22 cellular contexts compared by ENCODE assay signal in genomic region chr10:77529050-77529576, GRCh38.
DNase-seq lines count a peak whose midpoint lies in the region; ATAC-seq, FAIRE-seq and TF ChIP-seq lines count a peak whose summit lies in the region.
"Had no signal": no experiment of that assay in that cellular context is flagged by ENCODE, and none has a peak within 500 bp of the region (broad histone marks: within the 10 kb centered on the region; RNA-seq: fewer than 3 reads in every experiment).

No MANE protein-coding gene starts in this region.

- peak overlapping the region; percentile 65 for H4K8ac ChIP-seq in H1 (ENCODE audit: extremely low read depth, insufficient read depth, low read length)

- no peaks in the 10 kb centered on the region for H3K79me1 ChIP-seq in H1 (ENCODE audit: low read depth, low read length)

- H2AK5ac ChIP-seq in H1 (ENCODE audit: low read depth, low read length): no peak overlapping the region

- no peak for ATAC-seq in HG03175 (IDR thresholded peaks at IDR 0.05; ENCODE audit: unreplicated experiment)

- H4K20me1 ChIP-seq in H1 (replicated peaks in 1 of 2; ENCODE audit: control insufficient read depth in 1 of 2, insufficient read depth in 2 of 2, low read length in 2 of 2): no peaks in the 10 kb centered on the region

- no peak overlapping the region for H3K18ac ChIP-seq in H1 (ENCODE audit: extremely low read depth, low read length)

- no peak overlapping the region for H3K4me3 Mint-ChIP-seq in osteocyte (ENCODE audit: unreplicated experiment)
- H3K4me3 Mint-ChIP-seq: CD14-positive monocyte had no signal

- H3K4me1 ChIP-seq in H1 (replicated peaks in 1 of 4; ENCODE audit: control insufficient read depth in 3 of 4, insufficient read depth in 4 of 4, low read length in 3 of 4) (peaks cover 4 to 17% (median 13%) of the 10 kb centered on the region in 4 experiments; a peak in 6 of 7 replicates), right atrium auricular region (peaks cover 0 to 7% of the 10 kb centered on the region in 2 donors)
- H3K4me1 ChIP-seq: Caco-2 had no signal

- no peak overlapping the region for H2BK20ac ChIP-seq in H1 (ENCODE audit: low read length)

- H3K9me3 ChIP-seq in H1 (ENCODE audit: insufficient read depth in 2 of 2, low read depth in 1 of 2, low read length in 1 of 2) (no peaks in the 10 kb centered on the region), right atrium auricular region (no peaks in the 10 kb centered on the region)
- H3K9me3 ChIP-seq: Caco-2 had no signal

- no peaks in the 10 kb centered on the region for H3K36me3 Mint-ChIP-seq in osteocyte (ENCODE audit: unreplicated experiment)
- H3K36me3 Mint-ChIP-seq: CD14-positive monocyte had no signal

- no peak overlapping the region for H4K5ac ChIP-seq in H1 (ENCODE audit: insufficient read length, low read depth, low read length)

- H2BK5ac ChIP-seq in H1 (ENCODE audit: low read depth, low read length): 0 out of 2 replicates have a peak overlapping the region, but pooled peaks have one; percentile 13

- H3K4ac ChIP-seq in H1 (replicated peaks; ENCODE audit: insufficient read length, low read depth, low read length): no peak overlapping the region

- FAIRE-seq in H1 (lab: Jason Lieb, UNC): no peak
- FAIRE-seq: G401.6, GM12891, GM19239, RCC 7860 had no signal

- 63% methylated on average over 3 of the region's 3 CpGs; no CpG with 5 or more reads in 1 of the 2 experiments for WGBS in H1 (ENCODE audit: extremely low coverage in 1 of 2, insufficient coverage in 1 of 2, insufficient read length in 1 of 2, insufficient replicate concordance in 2 of 2, low coverage in 1 of 2, low lambda C conversion rate in 2 of 2, missing lambda C conversion rate in 1 of 2), 2 experiments

- no peak overlapping the region for H2AFZ ChIP-seq in H1 (ENCODE audit: low read length)

- no peak overlapping the region for H3K56ac ChIP-seq in H1 (replicated peaks; ENCODE audit: insufficient read length, low read depth, low read length)

- H3K14ac ChIP-seq in H1 (ENCODE audit: insufficient read length): no peak overlapping the region

- H3K27me3 Mint-ChIP-seq in osteocyte (ENCODE audit: unreplicated experiment): no peaks in the 10 kb centered on the region

- H3K9ac ChIP-seq in H1 (replicated peaks in 1 of 4; ENCODE audit: extremely low read depth in 1 of 4, low read depth in 3 of 4, low read length in 3 of 4): no peak overlapping the region

- CTCF ChIA-PET in H1 (lab: Charles Lee; ENCODE audit: partially characterized antibody): interaction anchor here (1.0 kb wide), 2 partner anchors 42 to 114 kb away, joined by 3 to 6 read pairs; no protein-coding TSS in a partner anchor

- no peak overlapping the region for H2BK120ac ChIP-seq in H1 (replicated peaks; ENCODE audit: low read depth, low read length)

- H3K4me2 ChIP-seq in H1 (ENCODE audit: insufficient read depth in 1 of 2, low read depth in 2 of 2, low read length in 2 of 2): no peak overlapping the region

- peak overlapping the region; percentile 72; the same call in 1 of the 2 replicates for H2BK15ac ChIP-seq in H1 (ENCODE audit: low read length)

- no peak for TF ChIP-seq EP300 in H1 (IDR thresholded peaks at IDR 0.05; ENCODE audit: borderline replicate concordance in 1 of 2, low read depth in 2 of 2, low read length in 2 of 2)

- H3K27me3 ChIP-seq in H1 (replicated peaks in 1 of 4; ENCODE audit: control insufficient read depth in 3 of 4, extremely low read depth in 1 of 4, insufficient read depth in 3 of 4, low read length in 3 of 4) (no peaks in the 10 kb centered on the region), right atrium auricular region (no peaks in the 10 kb centered on the region)

- H4K91ac ChIP-seq in H1 (replicated peaks; ENCODE audit: insufficient read length, low read length): no peak overlapping the region

- peaks cover 95% of the 10 kb centered on the region for H3K4me1 Mint-ChIP-seq in osteocyte (ENCODE audit: unreplicated experiment)

- no peak overlapping the region for H3K23ac ChIP-seq in H1 (ENCODE audit: insufficient read length)

- H3K4me3 ChIP-seq in H1 (ENCODE audit: extremely low read depth in 1 of 4, insufficient read depth in 2 of 4, low read depth in 3 of 4, low read length in 4 of 4): no peak overlapping the region
- H3K4me3 ChIP-seq in right atrium auricular region: no peak overlapping the region

- H3K23me2 ChIP-seq in H1 (ENCODE audit: low read depth, low read length): no peaks in the 10 kb centered on the region; the same call in 1 of the 2 replicates

- peak overlapping the region; percentile 40 for H3K27ac Mint-ChIP-seq in osteocyte (ENCODE audit: unreplicated experiment)

- DNase-seq in NCI-H345 (lab: John Stamatoyannopoulos, UW): peak; percentile 19
- no peak for DNase-seq in NCI-H345 treated with DMSO at 0.1 percent for 48 hours (lab: John Stamatoyannopoulos, UW; ENCODE audit: unreplicated experiment)
- no peak for DNase-seq in H1 (ENCODE audit: low read depth in 1 of 2, low spot score in 2 of 2)
- DNase-seq in osteocyte (ENCODE audit: extremely low spot score, unreplicated experiment): no peak
- no peak for DNase-seq in hippocampal formation (lab: John Stamatoyannopoulos, UW)
- DNase-seq in NCI-H1048 (lab: John Stamatoyannopoulos, UW): no peak
- DNase-seq in right atrium auricular region (ENCODE audit: low spot score): no peak
- DNase-seq: 8988T, Caco-2, DMS53, KG1, NCI-H1092, NCI-H2107, NCI-H446 treated with DMSO at 0.1 percent for 48 hours, NCI-H774, SHP77 had no signal

- H3K79me2 ChIP-seq in H1 (ENCODE audit: control insufficient read depth in 1 of 2, insufficient read depth in 2 of 2, low read length in 2 of 2): peaks cover 0 to 2% of the 10 kb centered on the region in 2 experiments; a peak in 1 of 4 replicates

- no peak for TF ChIP-seq CTCF in H1 (IDR thresholded peaks at IDR 0.05; ENCODE audit: control extremely low read depth in 1 of 3, insufficient read depth in 1 of 3, low read depth in 1 of 3, low read length in 3 of 3)
- TF ChIP-seq CTCF in osteocyte (IDR thresholded peaks at IDR 0.05): no peak
- TF ChIP-seq CTCF in right atrium auricular region (IDR thresholded peaks at IDR 0.05): no peak

- POLR2A ChIA-PET in H1 (lab: Charles Lee; ENCODE audit: partially characterized antibody): no interaction called here

- H3K27ac ChIP-seq in H1 (ENCODE audit: low read depth, low read length) (no peak overlapping the region), right atrium auricular region (no peak overlapping the region)

- no peaks in the 10 kb centered on the region for H3K9me3 Mint-ChIP-seq in osteocyte (ENCODE audit: unreplicated experiment)

- TF ChIP-seq POLR2A in H1 (IDR thresholded peaks at IDR 0.05; ENCODE audit: control extremely low read depth in 1 of 2, low read depth in 2 of 2, low read length in 2 of 2): no peak

- no peak overlapping the region for H2BK12ac ChIP-seq in H1 (ENCODE audit: low read depth, low read length)

- H3K36me3 ChIP-seq in H1 (ENCODE audit: control insufficient read depth in 2 of 4, insufficient read depth in 4 of 4, low read length in 3 of 4) (no peaks in the 10 kb centered on the region), right atrium auricular region (no peaks in the 10 kb centered on the region)

- no peak for TF ChIP-seq RAD21 in H1 (IDR thresholded peaks at IDR 0.05 in 1 of 2, conservative IDR thresholded peaks at IDR 0.05 in 1 of 2; ENCODE audit: low read depth in 2 of 2, low read length in 2 of 2)

TF ChIP-seq in H1, 55 proteins besides CTCF, POLR2A, EP300 and RAD21:
- TF ChIP-seq JUND (IDR thresholded peaks at IDR 0.05; ENCODE audit: low read length): no peak
- 0 out of 2 replicates have a peak, but pooled peaks have one; percentile 24 for TF ChIP-seq MAX (IDR thresholded peaks at IDR 0.05)
